1 cellular context compared by ENCODE assay signal in the genomic region with DNA sequence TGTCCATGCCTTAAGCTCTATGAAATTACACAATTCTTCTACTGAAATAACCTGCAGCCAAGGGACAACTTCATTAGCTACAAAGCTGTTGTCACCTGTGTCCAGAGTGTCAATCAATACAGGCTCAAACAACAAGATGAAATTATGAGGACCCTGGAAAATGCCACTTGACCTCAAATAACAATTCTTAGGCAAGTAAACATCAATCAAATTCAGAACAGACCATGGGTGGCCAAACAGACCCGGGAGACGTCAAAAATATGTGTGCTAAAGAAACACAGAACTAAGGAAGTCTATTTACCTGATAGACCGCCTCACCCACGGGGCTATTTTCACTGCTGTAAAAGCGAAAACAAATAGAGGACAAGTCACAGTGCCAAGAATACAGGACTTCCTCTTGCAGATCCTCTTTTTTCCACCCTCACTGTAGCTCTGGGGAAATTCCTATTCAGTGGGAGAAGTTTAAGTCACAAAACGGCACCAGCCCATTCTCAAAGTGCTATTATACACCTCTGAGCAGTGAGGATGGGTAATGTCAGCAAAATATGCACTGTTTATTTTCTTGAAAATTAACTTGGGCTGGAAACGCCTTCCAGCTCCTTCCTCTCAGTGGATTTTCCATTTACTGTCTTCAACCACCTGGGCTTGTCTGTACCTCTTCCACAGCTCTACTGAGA.
TF ChIP-seq lines count a peak whose summit lies in the region.

No MANE protein-coding gene starts in this region.

TF ChIP-seq in HepG2, 621 proteins besides CTCF, POLR2A, EP300 and RAD21 (continued from another document and continues in another):
- TF ChIP-seq, protein P1, sequence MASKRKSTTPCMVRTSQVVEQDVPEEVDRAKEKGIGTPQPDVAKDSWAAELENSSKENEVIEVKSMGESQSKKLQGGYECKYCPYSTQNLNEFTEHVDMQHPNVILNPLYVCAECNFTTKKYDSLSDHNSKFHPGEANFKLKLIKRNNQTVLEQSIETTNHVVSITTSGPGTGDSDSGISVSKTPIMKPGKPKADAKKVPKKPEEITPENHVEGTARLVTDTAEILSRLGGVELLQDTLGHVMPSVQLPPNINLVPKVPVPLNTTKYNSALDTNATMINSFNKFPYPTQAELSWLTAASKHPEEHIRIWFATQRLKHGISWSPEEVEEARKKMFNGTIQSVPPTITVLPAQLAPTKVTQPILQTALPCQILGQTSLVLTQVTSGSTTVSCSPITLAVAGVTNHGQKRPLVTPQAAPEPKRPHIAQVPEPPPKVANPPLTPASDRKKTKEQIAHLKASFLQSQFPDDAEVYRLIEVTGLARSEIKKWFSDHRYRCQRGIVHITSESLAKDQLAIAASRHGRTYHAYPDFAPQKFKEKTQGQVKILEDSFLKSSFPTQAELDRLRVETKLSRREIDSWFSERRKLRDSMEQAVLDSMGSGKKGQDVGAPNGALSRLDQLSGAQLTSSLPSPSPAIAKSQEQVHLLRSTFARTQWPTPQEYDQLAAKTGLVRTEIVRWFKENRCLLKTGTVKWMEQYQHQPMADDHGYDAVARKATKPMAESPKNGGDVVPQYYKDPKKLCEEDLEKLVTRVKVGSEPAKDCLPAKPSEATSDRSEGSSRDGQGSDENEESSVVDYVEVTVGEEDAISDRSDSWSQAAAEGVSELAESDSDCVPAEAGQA (IDR thresholded peaks at IDR 0.05; ENCODE audit: low read depth) = no peak
- TF ChIP-seq, protein P1 (CRISPR knock-in tag; IDR thresholded peaks at IDR 0.05; ENCODE audit: borderline replicate concordance) = peak; percentile 37; the same call in 1 of the 2 replicates
- no peak for TF ChIP-seq GABPA (IDR thresholded peaks at IDR 0.05; ENCODE audit: low read depth, low read length)
- TF ChIP-seq GABPA (CRISPR knock-in tag; IDR thresholded peaks at IDR 0.05; ENCODE audit: low read depth) = no peak
- peak; percentile 62 for TF ChIP-seq ZSCAN9 (CRISPR knock-in tag; IDR thresholded peaks at IDR 0.05; ENCODE audit: borderline replicate concordance)
- TF ChIP-seq ZNF781 (CRISPR knock-in tag; IDR thresholded peaks at IDR 0.05; ENCODE audit: borderline replicate concordance, not compliant biosample characterization) = peak; percentile 26
- TF ChIP-seq ZFP90 (CRISPR knock-in tag; IDR thresholded peaks at IDR 0.05; ENCODE audit: borderline replicate concordance) = no peak
- TF ChIP-seq, protein P2, sequence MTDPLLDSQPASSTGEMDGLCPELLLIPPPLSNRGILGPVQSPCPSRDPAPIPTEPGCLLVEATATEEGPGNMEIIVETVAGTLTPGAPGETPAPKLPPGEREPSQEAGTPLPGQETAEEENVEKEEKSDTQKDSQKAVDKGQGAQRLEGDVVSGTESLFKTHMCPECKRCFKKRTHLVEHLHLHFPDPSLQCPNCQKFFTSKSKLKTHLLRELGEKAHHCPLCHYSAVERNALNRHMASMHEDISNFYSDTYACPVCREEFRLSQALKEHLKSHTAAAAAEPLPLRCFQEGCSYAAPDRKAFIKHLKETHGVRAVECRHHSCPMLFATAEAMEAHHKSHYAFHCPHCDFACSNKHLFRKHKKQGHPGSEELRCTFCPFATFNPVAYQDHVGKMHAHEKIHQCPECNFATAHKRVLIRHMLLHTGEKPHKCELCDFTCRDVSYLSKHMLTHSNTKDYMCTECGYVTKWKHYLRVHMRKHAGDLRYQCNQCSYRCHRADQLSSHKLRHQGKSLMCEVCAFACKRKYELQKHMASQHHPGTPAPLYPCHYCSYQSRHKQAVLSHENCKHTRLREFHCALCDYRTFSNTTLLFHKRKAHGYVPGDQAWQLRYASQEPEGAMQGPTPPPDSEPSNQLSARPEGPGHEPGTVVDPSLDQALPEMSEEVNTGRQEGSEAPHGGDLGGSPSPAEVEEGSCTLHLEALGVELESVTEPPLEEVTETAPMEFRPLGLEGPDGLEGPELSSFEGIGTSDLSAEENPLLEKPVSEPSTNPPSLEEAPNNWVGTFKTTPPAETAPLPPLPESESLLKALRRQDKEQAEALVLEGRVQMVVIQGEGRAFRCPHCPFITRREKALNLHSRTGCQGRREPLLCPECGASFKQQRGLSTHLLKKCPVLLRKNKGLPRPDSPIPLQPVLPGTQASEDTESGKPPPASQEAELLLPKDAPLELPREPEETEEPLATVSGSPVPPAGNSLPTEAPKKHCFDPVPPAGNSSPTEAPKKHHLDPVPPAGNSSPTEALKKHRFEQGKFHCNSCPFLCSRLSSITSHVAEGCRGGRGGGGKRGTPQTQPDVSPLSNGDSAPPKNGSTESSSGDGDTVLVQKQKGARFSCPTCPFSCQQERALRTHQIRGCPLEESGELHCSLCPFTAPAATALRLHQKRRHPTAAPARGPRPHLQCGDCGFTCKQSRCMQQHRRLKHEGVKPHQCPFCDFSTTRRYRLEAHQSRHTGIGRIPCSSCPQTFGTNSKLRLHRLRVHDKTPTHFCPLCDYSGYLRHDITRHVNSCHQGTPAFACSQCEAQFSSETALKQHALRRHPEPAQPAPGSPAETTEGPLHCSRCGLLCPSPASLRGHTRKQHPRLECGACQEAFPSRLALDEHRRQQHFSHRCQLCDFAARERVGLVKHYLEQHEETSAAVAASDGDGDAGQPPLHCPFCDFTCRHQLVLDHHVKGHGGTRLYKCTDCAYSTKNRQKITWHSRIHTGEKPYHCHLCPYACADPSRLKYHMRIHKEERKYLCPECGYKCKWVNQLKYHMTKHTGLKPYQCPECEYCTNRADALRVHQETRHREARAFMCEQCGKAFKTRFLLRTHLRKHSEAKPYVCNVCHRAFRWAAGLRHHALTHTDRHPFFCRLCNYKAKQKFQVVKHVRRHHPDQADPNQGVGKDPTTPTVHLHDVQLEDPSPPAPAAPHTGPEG (CRISPR knock-in tag; IDR thresholded peaks at IDR 0.05) = peak; percentile 12; the same call in 1 of the 2 replicates
- TF ChIP-seq, protein P3, sequence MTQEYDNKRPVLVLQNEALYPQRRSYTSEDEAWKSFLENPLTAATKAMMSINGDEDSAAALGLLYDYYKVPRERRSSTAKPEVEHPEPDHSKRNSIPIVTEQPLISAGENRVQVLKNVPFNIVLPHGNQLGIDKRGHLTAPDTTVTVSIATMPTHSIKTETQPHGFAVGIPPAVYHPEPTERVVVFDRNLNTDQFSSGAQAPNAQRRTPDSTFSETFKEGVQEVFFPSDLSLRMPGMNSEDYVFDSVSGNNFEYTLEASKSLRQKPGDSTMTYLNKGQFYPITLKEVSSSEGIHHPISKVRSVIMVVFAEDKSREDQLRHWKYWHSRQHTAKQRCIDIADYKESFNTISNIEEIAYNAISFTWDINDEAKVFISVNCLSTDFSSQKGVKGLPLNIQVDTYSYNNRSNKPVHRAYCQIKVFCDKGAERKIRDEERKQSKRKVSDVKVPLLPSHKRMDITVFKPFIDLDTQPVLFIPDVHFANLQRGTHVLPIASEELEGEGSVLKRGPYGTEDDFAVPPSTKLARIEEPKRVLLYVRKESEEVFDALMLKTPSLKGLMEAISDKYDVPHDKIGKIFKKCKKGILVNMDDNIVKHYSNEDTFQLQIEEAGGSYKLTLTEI (CRISPR knock-in tag; conservative IDR thresholded peaks at IDR 0.05) = no peak
- TF ChIP-seq TGIF2 (CRISPR knock-in tag; IDR thresholded peaks at IDR 0.05) = 0 out of 2 replicates have a peak, but pooled peaks have one; percentile 27
- TF ChIP-seq PRMT3 (CRISPR knock-in tag; IDR thresholded peaks at IDR 0.05; ENCODE audit: borderline replicate concordance, low read depth) = 0 out of 2 replicates have a peak, but pooled peaks have one; percentile 72
- TF ChIP-seq SAP130 (CRISPR knock-in tag; IDR thresholded peaks at IDR 0.05; ENCODE audit: low read depth) = peak; percentile 46
- peak; percentile 50; the same call in 1 of the 2 replicates for TF ChIP-seq ELF3 (CRISPR knock-in tag; IDR thresholded peaks at IDR 0.05)
- TF ChIP-seq, protein P4, sequence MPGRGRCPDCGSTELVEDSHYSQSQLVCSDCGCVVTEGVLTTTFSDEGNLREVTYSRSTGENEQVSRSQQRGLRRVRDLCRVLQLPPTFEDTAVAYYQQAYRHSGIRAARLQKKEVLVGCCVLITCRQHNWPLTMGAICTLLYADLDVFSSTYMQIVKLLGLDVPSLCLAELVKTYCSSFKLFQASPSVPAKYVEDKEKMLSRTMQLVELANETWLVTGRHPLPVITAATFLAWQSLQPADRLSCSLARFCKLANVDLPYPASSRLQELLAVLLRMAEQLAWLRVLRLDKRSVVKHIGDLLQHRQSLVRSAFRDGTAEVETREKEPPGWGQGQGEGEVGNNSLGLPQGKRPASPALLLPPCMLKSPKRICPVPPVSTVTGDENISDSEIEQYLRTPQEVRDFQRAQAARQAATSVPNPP (CRISPR knock-in tag; IDR thresholded peaks at IDR 0.05) = no peak
- TF ChIP-seq FOXJ3 (CRISPR knock-in tag; IDR thresholded peaks at IDR 0.05; ENCODE audit: borderline replicate concordance) = peak; percentile 55; the same call in 1 of the 2 replicates
- no peak for TF ChIP-seq RFX1 (IDR thresholded peaks at IDR 0.05)
- TF ChIP-seq, protein P5, sequence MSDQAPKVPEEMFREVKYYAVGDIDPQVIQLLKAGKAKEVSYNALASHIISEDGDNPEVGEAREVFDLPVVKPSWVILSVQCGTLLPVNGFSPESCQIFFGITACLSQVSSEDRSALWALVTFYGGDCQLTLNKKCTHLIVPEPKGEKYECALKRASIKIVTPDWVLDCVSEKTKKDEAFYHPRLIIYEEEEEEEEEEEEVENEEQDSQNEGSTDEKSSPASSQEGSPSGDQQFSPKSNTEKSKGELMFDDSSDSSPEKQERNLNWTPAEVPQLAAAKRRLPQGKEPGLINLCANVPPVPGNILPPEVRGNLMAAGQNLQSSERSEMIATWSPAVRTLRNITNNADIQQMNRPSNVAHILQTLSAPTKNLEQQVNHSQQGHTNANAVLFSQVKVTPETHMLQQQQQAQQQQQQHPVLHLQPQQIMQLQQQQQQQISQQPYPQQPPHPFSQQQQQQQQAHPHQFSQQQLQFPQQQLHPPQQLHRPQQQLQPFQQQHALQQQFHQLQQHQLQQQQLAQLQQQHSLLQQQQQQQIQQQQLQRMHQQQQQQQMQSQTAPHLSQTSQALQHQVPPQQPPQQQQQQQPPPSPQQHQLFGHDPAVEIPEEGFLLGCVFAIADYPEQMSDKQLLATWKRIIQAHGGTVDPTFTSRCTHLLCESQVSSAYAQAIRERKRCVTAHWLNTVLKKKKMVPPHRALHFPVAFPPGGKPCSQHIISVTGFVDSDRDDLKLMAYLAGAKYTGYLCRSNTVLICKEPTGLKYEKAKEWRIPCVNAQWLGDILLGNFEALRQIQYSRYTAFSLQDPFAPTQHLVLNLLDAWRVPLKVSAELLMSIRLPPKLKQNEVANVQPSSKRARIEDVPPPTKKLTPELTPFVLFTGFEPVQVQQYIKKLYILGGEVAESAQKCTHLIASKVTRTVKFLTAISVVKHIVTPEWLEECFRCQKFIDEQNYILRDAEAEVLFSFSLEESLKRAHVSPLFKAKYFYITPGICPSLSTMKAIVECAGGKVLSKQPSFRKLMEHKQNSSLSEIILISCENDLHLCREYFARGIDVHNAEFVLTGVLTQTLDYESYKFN (CRISPR knock-in tag; conservative IDR thresholded peaks at IDR 0.05) = peak; percentile 43
- TF ChIP-seq CCDC6 (CRISPR knock-in tag; IDR thresholded peaks at IDR 0.05) = peak; percentile 75; the same call in 1 of the 2 replicates
- TF ChIP-seq, protein P6, sequence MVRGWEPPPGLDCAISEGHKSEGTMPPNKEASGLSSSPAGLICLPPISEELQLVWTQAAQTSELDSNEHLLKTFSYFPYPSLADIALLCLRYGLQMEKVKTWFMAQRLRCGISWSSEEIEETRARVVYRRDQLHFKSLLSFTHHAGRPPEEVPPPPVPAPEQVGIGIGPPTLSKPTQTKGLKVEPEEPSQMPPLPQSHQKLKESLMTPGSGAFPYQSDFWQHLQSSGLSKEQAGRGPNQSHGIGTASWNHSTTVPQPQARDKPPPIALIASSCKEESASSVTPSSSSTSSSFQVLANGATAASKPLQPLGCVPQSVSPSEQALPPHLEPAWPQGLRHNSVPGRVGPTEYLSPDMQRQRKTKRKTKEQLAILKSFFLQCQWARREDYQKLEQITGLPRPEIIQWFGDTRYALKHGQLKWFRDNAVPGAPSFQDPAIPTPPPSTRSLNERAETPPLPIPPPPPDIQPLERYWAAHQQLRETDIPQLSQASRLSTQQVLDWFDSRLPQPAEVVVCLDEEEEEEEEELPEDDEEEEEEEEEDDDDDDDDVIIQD (CRISPR knock-in tag; IDR thresholded peaks at IDR 0.05; ENCODE audit: low read depth) = 0 out of 2 replicates have a peak, but pooled peaks have one; percentile 8
- TF ChIP-seq, protein P7, sequence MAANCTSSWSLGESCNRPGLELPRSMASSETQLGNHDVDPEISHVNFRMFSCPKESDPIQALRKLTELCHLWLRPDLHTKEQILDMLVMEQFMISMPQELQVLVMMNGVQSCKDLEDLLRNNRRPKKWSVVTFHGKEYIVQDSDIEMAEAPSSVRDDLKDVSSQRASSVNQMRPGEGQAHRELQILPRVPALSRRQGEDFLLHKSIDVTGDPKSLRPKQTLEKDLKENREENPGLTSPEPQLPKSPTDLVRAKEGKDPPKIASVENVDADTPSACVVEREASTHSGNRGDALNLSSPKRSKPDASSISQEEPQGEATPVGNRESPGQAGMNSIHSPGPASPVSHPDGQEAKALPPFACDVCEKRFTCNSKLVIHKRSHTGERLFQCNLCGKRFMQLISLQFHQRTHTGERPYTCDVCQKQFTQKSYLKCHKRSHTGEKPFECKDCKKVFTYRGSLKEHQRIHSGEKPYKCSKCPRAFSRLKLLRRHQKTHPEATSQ (CRISPR knock-in tag; IDR thresholded peaks at IDR 0.05; ENCODE audit: borderline replicate concordance) = 0 out of 2 replicates have a peak, but pooled peaks have one; percentile 25
- TF ChIP-seq NR2F2 (IDR thresholded peaks at IDR 0.05; ENCODE audit: borderline replicate concordance, low read depth) = no peak
- TF ChIP-seq CC2D1A (CRISPR knock-in tag; IDR thresholded peaks at IDR 0.05) = 0 out of 2 replicates have a peak, but pooled peaks have one; percentile 72
- 0 out of 2 replicates have a peak, but pooled peaks have one; percentile 30 for TF ChIP-seq CREM (IDR thresholded peaks at IDR 0.05)
- TF ChIP-seq CREM (CRISPR knock-in tag; IDR thresholded peaks at IDR 0.05) = no peak
- 0 out of 2 replicates have a peak, but pooled peaks have one; percentile 33 for TF ChIP-seq CEBPB (IDR thresholded peaks at IDR 0.05; ENCODE audit: borderline replicate concordance, low read depth, low read length)
- peak; percentile 29; the same call in 1 of the 2 replicates for TF ChIP-seq SALL1 (CRISPR knock-in tag; IDR thresholded peaks at IDR 0.05)
- 0 out of 2 replicates have a peak, but pooled peaks have one; percentile 45 for TF ChIP-seq SMAD1 (CRISPR knock-in tag; IDR thresholded peaks at IDR 0.05; ENCODE audit: borderline replicate concordance, low read depth)
- TF ChIP-seq ZFX (CRISPR knock-in tag; IDR thresholded peaks at IDR 0.05; ENCODE audit: low read depth) = no peak; the same call in 1 of the 2 replicates
- TF ChIP-seq ZNF484 (CRISPR knock-in tag; IDR thresholded peaks at IDR 0.05; ENCODE audit: borderline replicate concordance, low read depth) = no peak
- TF ChIP-seq ZNF670 (CRISPR knock-in tag; IDR thresholded peaks at IDR 0.05; ENCODE audit: borderline replicate concordance) = no peak
- TF ChIP-seq ZNF331 (CRISPR knock-in tag; IDR thresholded peaks at IDR 0.05) = no peak
